Comparison of ENCODE assay signal across 28 cellular contexts in the genomic region with DNA sequence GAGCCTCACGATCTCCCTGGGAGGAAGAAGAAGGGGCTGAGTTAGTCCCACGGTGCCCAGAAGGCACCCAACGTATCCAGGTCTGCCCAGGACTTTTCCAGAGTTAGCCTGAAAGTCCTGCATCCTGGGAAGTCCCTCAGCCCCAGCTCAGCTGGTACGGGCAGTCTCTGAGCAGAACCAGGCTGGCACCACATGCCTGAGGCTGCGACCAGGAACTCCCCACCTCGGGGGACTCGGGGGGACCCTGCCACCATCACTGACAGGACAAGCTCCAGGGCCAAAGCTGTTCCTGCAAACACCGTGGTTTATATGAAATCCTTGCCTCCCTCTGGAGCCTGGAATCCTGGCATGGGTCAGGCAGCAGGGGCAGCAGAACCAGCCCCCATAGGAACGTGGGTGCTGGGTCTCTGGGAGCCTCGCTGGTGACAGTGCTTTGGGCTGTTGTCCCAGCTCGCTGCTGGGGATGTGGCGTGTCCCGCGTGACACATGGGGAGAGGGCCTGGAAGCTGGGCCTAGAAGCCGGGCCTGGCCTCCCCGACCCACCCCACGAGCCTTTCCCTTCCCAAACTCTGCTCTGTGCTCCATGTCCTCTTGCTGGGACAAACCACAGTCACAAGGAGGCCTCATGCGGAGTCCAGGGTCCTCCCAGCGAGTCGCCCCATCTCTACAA.
"Had no signal": no experiment of that assay in that cellular context is flagged by ENCODE, and none has a peak within 500 bp of the region (broad histone marks: within the 10 kb centered on the region; RNA-seq: fewer than 3 reads in every experiment).

No MANE protein-coding gene starts in this region.

- H3K27ac ChIP-seq: adrenal gland, ascending aorta, breast epithelium, cardiac muscle cell, WERI-Rb-1 had no signal

- H3K4me3 ChIP-seq: adrenal gland, ascending aorta, breast epithelium, cardiac muscle cell, dorsolateral prefrontal cortex had no signal

- ATAC-seq: activated CD4-positive, CD25-positive, alpha-beta regulatory T cell treated with anti-CD3 and anti-CD28 coated beads, Interleukin-2, amount 50 U/mL, for 24 hours; activated CD8-positive, alpha-beta T cell treated with anti-CD3 and anti-CD28 coated beads for 36 hours; activated naive CD8-positive, alpha-beta T cell treated with anti-CD3 and anti-CD28 coated beads, Interleukin-2, amount 50 U/mL, for 24 hours; activated T-cell treated with anti-CD3 and anti-CD28 coated beads, Interleukin-2, amount 50 U/mL, for 4 hours; activated T-helper 17 cell treated with anti-CD3 and anti-CD28 coated beads, Interleukin-2, amount 50 U/mL, for 72 hours; esophagus mucosa had no signal

- H3K27me3 ChIP-seq: adrenal gland, ascending aorta, breast epithelium, cardiac muscle cell, dorsolateral prefrontal cortex had no signal

- DNase-seq: activated B cell treated with CpG ODN at 0.5 μM for 24 hours; activated CD4-positive, alpha-beta T cell treated with anti-CD3 and anti-CD28 coated beads for 48 hours; activated CD4-positive, alpha-beta T cell treated with anti-CD3 and anti-CD28 coated beads, Interleukin-2, amount 50 U/mL, for 1 hour; activated CD4-positive, alpha-beta T cell treated with anti-CD3 and anti-CD28 coated beads, Interleukin-2, amount 50 U/mL, for 48 hours; activated CD8-positive, alpha-beta memory T cell treated with anti-CD3 and anti-CD28 coated beads for 24 hours; activated CD8-positive, alpha-beta T cell treated with anti-CD3 and anti-CD28 coated beads for 36 hours; activated effector memory CD4-positive, alpha-beta T cell treated with Interleukin-2 at 50 U/mL for 16 hours; activated gamma-delta T cell treated with Interleukin-2 at 50 U/mL for 16 hours; activated naive CD4-positive, alpha-beta T cell treated with anti-CD3 and anti-CD28 coated beads for 36 hours; activated naive CD8-positive, alpha-beta T cell treated with anti-CD3 and anti-CD28 coated beads for 36 hours; activated naive CD8-positive, alpha-beta T cell treated with anti-CD3 and anti-CD28 coated beads, Interleukin-2, amount 50 U/mL, for 24 hours; activated T-cell treated with anti-CD3 and anti-CD28 coated beads, Interleukin-2, amount 50 U/mL, for 4 hours; adrenal gland; dorsolateral prefrontal cortex; effector memory CD4-positive, alpha-beta T cell; endodermal cell; foreskin fibroblast; head of caudate nucleus; T1000; WERI-Rb-1 had no signal

- H3K36me3 ChIP-seq: adrenal gland, ascending aorta, breast epithelium, cardiac muscle cell, WERI-Rb-1 had no signal

- H3K4me1 ChIP-seq: ascending aorta, breast epithelium had no signal

- FAIRE-seq: colon, frontal cortex had no signal

- H3K9me3 ChIP-seq: adrenal gland, ascending aorta, breast epithelium had no signal
